26 cellular contexts compared by ENCODE assay signal in the genomic region with DNA sequence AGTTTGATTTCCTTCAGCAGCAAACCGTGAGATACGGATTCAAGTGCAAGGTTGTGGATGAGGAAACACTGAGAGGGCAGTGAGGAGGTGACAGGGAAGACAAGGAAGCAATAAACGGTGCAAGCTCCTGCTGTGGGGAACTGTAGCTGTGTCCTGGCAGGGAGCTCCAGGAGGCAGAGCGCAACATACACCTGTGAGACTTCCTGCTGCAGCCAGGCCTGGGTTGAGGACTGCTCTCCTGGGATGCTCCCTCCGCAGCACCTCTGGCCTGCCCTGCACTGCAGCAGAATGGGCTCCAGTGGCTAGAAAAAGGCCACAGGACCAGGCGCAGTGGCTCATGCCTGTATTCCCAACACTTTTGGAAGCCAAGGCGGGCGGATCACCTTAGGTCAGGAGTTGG.
DNase-seq lines count a peak whose midpoint lies in the region; ATAC-seq and TF ChIP-seq lines count a peak whose summit lies in the region.
"Had no signal": no experiment of that assay in that cellular context is flagged by ENCODE, and none has a peak within 500 bp of the region (broad histone marks: within the 10 kb centered on the region; RNA-seq: fewer than 3 reads in every experiment).

No MANE protein-coding gene starts in this region.

- H3K4me2 ChIP-seq in H9 (ENCODE audit: insufficient read depth, insufficient read length, low read length) (no peak overlapping the region), hepatocyte (no peak overlapping the region)
- H3K4me2 ChIP-seq: BLaER1, KMS-11 had no signal

- H4K20me1 ChIP-seq in H9 (ENCODE audit: control insufficient read depth, insufficient read depth, insufficient read length) (no peaks in the 10 kb centered on the region), hepatocyte (ENCODE audit: insufficient read depth, poor library complexity, severe bottlenecking) (no peaks in the 10 kb centered on the region)
- H4K20me1 ChIP-seq: BLaER1 had no signal

- H3K9me3 ChIP-seq in H9 (ENCODE audit: control insufficient read depth, low read depth, low read length) = no peaks in the 10 kb centered on the region
- H3K9me3 ChIP-seq in spleen = no peaks in the 10 kb centered on the region
- H3K9me3 ChIP-seq in hepatocyte (ENCODE audit: low read depth) = no peaks in the 10 kb centered on the region
- H3K9me3 ChIP-seq: SJCRH30 had no signal

- no peak overlapping the region for H3K4me3 Mint-ChIP-seq in H9
- H3K4me3 Mint-ChIP-seq: CD4-positive, CD25-positive, alpha-beta regulatory T cell; IgD-negative memory B cell had no signal

- no peaks in the 10 kb centered on the region for H3K23me2 ChIP-seq in H9 (ENCODE audit: insufficient read length, low read depth, low read length, poor library complexity, severe bottlenecking)

- no peak overlapping the region for H2BK20ac ChIP-seq in H9 (ENCODE audit: low read depth, low read length, poor library complexity, severe bottlenecking)

- H2AFZ ChIP-seq in H9 (ENCODE audit: low read length) (no peak overlapping the region), hepatocyte (no peak overlapping the region)
- H2AFZ ChIP-seq: GM23248 had no signal

- TF ChIP-seq CTCF in H9 (conservative IDR thresholded peaks at IDR 0.05) (no peak), spleen (IDR thresholded peaks at IDR 0.05 in 8 of 11, conservative IDR thresholded peaks at IDR 0.05 in 3 of 11) (no peak), hepatocyte (IDR thresholded peaks at IDR 0.05; ENCODE audit: poor library complexity) (no peak)

- H3K27ac ChIP-seq in H9 (ENCODE audit: insufficient read length, low read depth, low read length) = no peak overlapping the region
- H3K27ac ChIP-seq in spleen = no peak overlapping the region
- no peak overlapping the region for H3K27ac ChIP-seq in hepatocyte
- H3K27ac ChIP-seq: BLaER1, GM23248, KMS-11, SJCRH30 had no signal

- no peaks in the 10 kb centered on the region for H3K36me3 ChIP-seq in spleen
- H3K36me3 ChIP-seq in hepatocyte (replicated peaks; ENCODE audit: insufficient read depth, low read depth) = no peaks in the 10 kb centered on the region
- H3K36me3 ChIP-seq: BLaER1, SJCRH30 had no signal

- H2BK120ac ChIP-seq in H9 (ENCODE audit: low read depth, low read length, poor library complexity, severe bottlenecking) = no peak overlapping the region

- no peak overlapping the region for H4K91ac ChIP-seq in H9 (ENCODE audit: insufficient read length, low read depth, low read length)

- H3K79me2 ChIP-seq in H9 (ENCODE audit: insufficient read depth, low read length) (no peaks in the 10 kb centered on the region), hepatocyte (no peaks in the 10 kb centered on the region)

- WGBS in H9 (ENCODE audit: extremely low coverage, insufficient read length, low lambda C conversion rate) = no CpG with 5 or more reads among the region's 8 CpGs
- 66 to 75% (median 69%) methylated on average over 6 to 8 of the region's 8 CpGs for WGBS in spleen, 5 donors
- 70% methylated on average over 8 of the region's 8 CpGs for WGBS in hepatocyte (ENCODE audit: low lambda C conversion rate, missing lambda C conversion rate)

- H3K14ac ChIP-seq in H9 (ENCODE audit: insufficient read depth, low read length) = 0 out of 2 replicates have a peak overlapping the region, but pooled peaks have one; percentile 69

- H3K27ac Mint-ChIP-seq in H9 = peak overlapping the region in 1 of 3 experiments; percentile 9; a peak in 1 of 7 replicates
- H3K27ac Mint-ChIP-seq: IgD-negative memory B cell had no signal

- no peaks in the 10 kb centered on the region for H3K9me3 Mint-ChIP-seq in H9
- H3K9me3 Mint-ChIP-seq: IgD-negative memory B cell had no signal

- no peak overlapping the region for H4K8ac ChIP-seq in H9 (replicated peaks; ENCODE audit: insufficient read length, low read depth, low read length)

- H4K5ac ChIP-seq in H9 (ENCODE audit: insufficient read length, low read depth, low read length) = no peak overlapping the region

- H3K4me1 Mint-ChIP-seq in H9 = peaks cover 2 to 5% of the 10 kb centered on the region in 2 experiments; a peak in 2 of 4 replicates
- H3K4me1 Mint-ChIP-seq: CD4-positive, CD25-positive, alpha-beta regulatory T cell; IgD-negative memory B cell had no signal

- intact Hi-C loops in left colon (cut with DNase I, micrococcal nuclease) = no loop called here
- intact Hi-C loops in spleen (cut with DNase I; ENCODE audit: low total_unique reads) = no loop called here

- H3K4ac ChIP-seq in H9 (ENCODE audit: low read depth, low read length) = no peak overlapping the region

- H2BK15ac ChIP-seq in H9 (ENCODE audit: low read depth, low read length) = no peak overlapping the region

- H2BK5ac ChIP-seq in H9 (ENCODE audit: insufficient read length, low read length) = no peak overlapping the region

- no peak overlapping the region for H3K56ac ChIP-seq in H9 (ENCODE audit: insufficient read length, low read depth, low read length)

- peak; percentile 71 for ATAC-seq in left colon
- ATAC-seq: PC-3, SK-N-SH treated with all-trans-retinoic acid at 6 μM for 48 hours had no signal

- DNase-seq in NCI-H146 (lab: John Stamatoyannopoulos, UW) = peak; percentile 15
- DNase-seq in NCI-H146 treated with DMSO at 0.1 percent for 48 hours (lab: John Stamatoyannopoulos, UW; ENCODE audit: unreplicated experiment) = no peak
- no peak for DNase-seq in H9
- no peak for DNase-seq in left colon
- DNase-seq in spleen = peak; percentile 59
- no peak for DNase-seq in 8988T
- DNase-seq in hepatocyte (ENCODE audit: low spot score) = no peak
- DNase-seq: CD4-positive, CD25-positive, alpha-beta regulatory T cell; DMS53; GM23248; HCEC 1CT; MM.1S; NCI-H1048; NCI-H1436; NCI-H2029 treated with DMSO at 0.1 percent for 48 hours; NCI-H2171; NCI-H226; NCI-H524; NCI-H774; NK-92 treated with Interleukin-12 subunit alpha and Interleukin-12 subunit beta, amount 100 ng/mL, for 24 hours; PC-3; SJCRH30 had no signal

- H3K9ac ChIP-seq in H9 (ENCODE audit: extremely low read depth, insufficient read length, low read length) = no peak overlapping the region
- H3K9ac ChIP-seq: BLaER1, GM23248, KMS-11 had no signal

- no peak overlapping the region for H2BK12ac ChIP-seq in H9 (ENCODE audit: insufficient read length, low read depth, low read length)

- no peak overlapping the region for H2AK5ac ChIP-seq in H9 (ENCODE audit: insufficient read length, low read length)

- H3K4me3 ChIP-seq in spleen (no peak overlapping the region), hepatocyte (no peak overlapping the region)
- H3K4me3 ChIP-seq: BLaER1, GM23248, SJCRH30 had no signal

- no peaks in the 10 kb centered on the region for H3K9me2 ChIP-seq in hepatocyte (replicated peaks; ENCODE audit: insufficient read depth)

- H3K27me3 Mint-ChIP-seq in H9 (ENCODE audit: low read depth) = no peaks in the 10 kb centered on the region
- H3K27me3 Mint-ChIP-seq: CD4-positive, CD25-positive, alpha-beta regulatory T cell had no signal

- H3K79me1 ChIP-seq in H9 (ENCODE audit: insufficient read depth, low read depth, low read length, poor library complexity, severe bottlenecking) = no peaks in the 10 kb centered on the region

- peaks cover 0 to 4% (median 0%) of the 10 kb centered on the region in 3 experiments; a peak in 1 of 7 replicates for H3K36me3 Mint-ChIP-seq in H9 (ENCODE audit: insufficient read depth in 1 of 3, low read depth in 3 of 3)
- H3K36me3 Mint-ChIP-seq: CD4-positive, CD25-positive, alpha-beta regulatory T cell; IgD-negative memory B cell had no signal

- no peak for TF ChIP-seq POLR2A in spleen (IDR thresholded peaks at IDR 0.05)

- H3T11ph ChIP-seq in H9 (ENCODE audit: low read length) = no peak overlapping the region

- H3K27me3 ChIP-seq in H9 (ENCODE audit: insufficient read depth, low read length) = no peaks in the 10 kb centered on the region
- no peaks in the 10 kb centered on the region for H3K27me3 ChIP-seq in spleen (replicated peaks in 1 of 7)
- no peaks in the 10 kb centered on the region for H3K27me3 ChIP-seq in hepatocyte
- H3K27me3 ChIP-seq: BLaER1, SJCRH30 had no signal

- no peak overlapping the region for H3K23ac ChIP-seq in H9 (ENCODE audit: insufficient read length, low read depth, low read length)

- no peak overlapping the region for H3K18ac ChIP-seq in H9 (ENCODE audit: insufficient read length, low read depth, low read length)

- H3K4me1 ChIP-seq in H9 (ENCODE audit: insufficient read depth, low read length) = no peaks in the 10 kb centered on the region
- no peaks in the 10 kb centered on the region for H3K4me1 ChIP-seq in spleen
- peaks cover 3% of the 10 kb centered on the region for H3K4me1 ChIP-seq in hepatocyte (ENCODE audit: insufficient read depth)
- H3K4me1 ChIP-seq: BLaER1, SJCRH30 had no signal

Comparison
In these comparisons a context has a peak if more than half of its experiments do, and no peak if none do; other contexts are left out.
1. DNase-seq: peak in NCI-H146 (single experiment) and spleen (single experiment); none in NCI-H146 treated with DMSO at 0.1 percent for 48 hours (single experiment), H9 (single experiment), left colon (0 of 2), 8988T (single experiment) and hepatocyte (single experiment).